20 cellular contexts compared by ENCODE assay signal in genomic region chr6:8492536-8493125, GRCh38.
"Had no signal": no experiment of that assay in that cellular context is flagged by ENCODE, and none has a peak within 500 bp of the region (broad histone marks: within the 10 kb centered on the region; RNA-seq: fewer than 3 reads in every experiment).

No MANE protein-coding gene starts in this region.

- H3K4me1 Mint-ChIP-seq: activated B cell treated with CpG ODN at 0.5 μM for 24 hours; activated CD4-positive, alpha-beta memory T cell treated with anti-CD3 and anti-CD28 coated beads, Interleukin-2, amount 10 ng/mL, durations not matched to agents 7 days and 5 days; activated CD8-positive, alpha-beta memory T cell treated with anti-CD3 and anti-CD28 coated beads, Interleukin-2, amount 10 ng/mL, durations not matched to agents 7 days and 5 days; activated T-helper 17 cell treated with anti-CD3 and anti-CD28 coated beads, Interleukin-2, amount 50 U/mL, for 72 hours; central memory CD8-positive, alpha-beta T cell; immature natural killer cell had no signal

- H3K27ac Mint-ChIP-seq: activated B cell treated with CpG ODN at 0.5 μM for 24 hours; activated CD4-positive, alpha-beta memory T cell treated with anti-CD3 and anti-CD28 coated beads, Interleukin-2, amount 10 ng/mL, durations not matched to agents 7 days and 5 days; activated CD8-positive, alpha-beta memory T cell treated with anti-CD3 and anti-CD28 coated beads, Interleukin-2, amount 10 ng/mL, durations not matched to agents 7 days and 5 days; activated T-helper 17 cell treated with anti-CD3 and anti-CD28 coated beads, Interleukin-2, amount 50 U/mL, for 72 hours; immature natural killer cell; naive thymus-derived CD4-positive, alpha-beta T cell; stimulated activated naive CD8-positive, alpha-beta T cell treated with anti-CD3 and anti-CD28 coated beads, Interleukin-15, Interleukin-2, amounts not matched to agents 100 ng/mL and 50 ng/mL, for 24 hours had no signal

- H3K4me3 Mint-ChIP-seq: activated B cell treated with CpG ODN at 0.5 μM for 24 hours; activated CD4-positive, alpha-beta memory T cell treated with anti-CD3 and anti-CD28 coated beads, Interleukin-2, amount 10 ng/mL, durations not matched to agents 7 days and 5 days; activated CD8-positive, alpha-beta memory T cell treated with anti-CD3 and anti-CD28 coated beads, Interleukin-2, amount 10 ng/mL, durations not matched to agents 7 days and 5 days; activated T-helper 17 cell treated with anti-CD3 and anti-CD28 coated beads, Interleukin-2, amount 50 U/mL, for 72 hours; central memory CD8-positive, alpha-beta T cell; immature natural killer cell; naive thymus-derived CD4-positive, alpha-beta T cell; stimulated activated naive CD8-positive, alpha-beta T cell treated with anti-CD3 and anti-CD28 coated beads, Interleukin-15, Interleukin-2, amounts not matched to agents 100 ng/mL and 50 ng/mL, for 24 hours had no signal

- H3K27me3 Mint-ChIP-seq: activated B cell treated with CpG ODN at 0.5 μM for 24 hours; activated CD4-positive, alpha-beta memory T cell treated with anti-CD3 and anti-CD28 coated beads, Interleukin-2, amount 10 ng/mL, durations not matched to agents 7 days and 5 days; activated CD8-positive, alpha-beta memory T cell treated with anti-CD3 and anti-CD28 coated beads, Interleukin-2, amount 10 ng/mL, durations not matched to agents 7 days and 5 days; central memory CD8-positive, alpha-beta T cell; naive thymus-derived CD4-positive, alpha-beta T cell; stimulated activated naive CD8-positive, alpha-beta T cell treated with anti-CD3 and anti-CD28 coated beads, Interleukin-15, Interleukin-2, amounts not matched to agents 100 ng/mL and 50 ng/mL, for 24 hours had no signal

- H3K4me3 ChIP-seq: colonic mucosa, gastroesophageal sphincter, heart right ventricle, mucosa of descending colon, prostate gland, right atrium auricular region, tibial nerve, uterus had no signal

- H3K4me1 ChIP-seq: colonic mucosa, gastroesophageal sphincter, heart right ventricle, prostate gland, right atrium auricular region, uterus had no signal

- H3K9me3 Mint-ChIP-seq: activated CD4-positive, alpha-beta memory T cell treated with anti-CD3 and anti-CD28 coated beads, Interleukin-2, amount 10 ng/mL, durations not matched to agents 7 days and 5 days; activated T-helper 17 cell treated with anti-CD3 and anti-CD28 coated beads, Interleukin-2, amount 50 U/mL, for 72 hours; central memory CD8-positive, alpha-beta T cell; stimulated activated naive CD8-positive, alpha-beta T cell treated with anti-CD3 and anti-CD28 coated beads, Interleukin-15, Interleukin-2, amounts not matched to agents 100 ng/mL and 50 ng/mL, for 24 hours had no signal

- DNase-seq: activated B cell treated with CpG ODN at 0.5 μM for 24 hours; activated CD4-positive, alpha-beta memory T cell treated with anti-CD3 and anti-CD28 coated beads, Interleukin-2, amount 10 ng/mL, durations not matched to agents 7 days and 5 days; activated CD4-positive, alpha-beta T cell treated with anti-CD3 and anti-CD28 coated beads for 48 hours; activated CD8-positive, alpha-beta memory T cell treated with anti-CD3 and anti-CD28 coated beads, Interleukin-2, amount 10 ng/mL, durations not matched to agents 7 days and 5 days; activated naive CD4-positive, alpha-beta T cell treated with Interleukin-2 at 50 U/mL for 16 hours; colonic mucosa; heart right ventricle; immature natural killer cell; mesenchymal stem cell; mucosa of descending colon; naive thymus-derived CD4-positive, alpha-beta T cell; T-helper 9 cell; uterus had no signal

- H3K36me3 ChIP-seq: colonic mucosa, gastroesophageal sphincter, heart right ventricle, prostate gland, right atrium auricular region, tibial nerve, uterus had no signal

- H3K9me3 ChIP-seq: colonic mucosa, mucosa of descending colon, prostate gland had no signal

- H3K27me3 ChIP-seq: colonic mucosa, gastroesophageal sphincter, heart right ventricle, right atrium auricular region, tibial nerve, uterus had no signal

- H3K36me3 Mint-ChIP-seq: activated CD8-positive, alpha-beta memory T cell treated with anti-CD3 and anti-CD28 coated beads, Interleukin-2, amount 10 ng/mL, durations not matched to agents 7 days and 5 days; immature natural killer cell; naive thymus-derived CD4-positive, alpha-beta T cell had no signal

- ATAC-seq: activated CD8-positive, alpha-beta memory T cell treated with anti-CD3 and anti-CD28 coated beads, Interleukin-2, amount 10 ng/mL, durations not matched to agents 7 days and 5 days; activated T-helper 17 cell treated with anti-CD3 and anti-CD28 coated beads, Interleukin-2, amount 50 U/mL, for 72 hours; gastroesophageal sphincter; heart right ventricle; mucosa of descending colon; naive thymus-derived CD4-positive, alpha-beta T cell had no signal

- H3K27ac ChIP-seq: colonic mucosa, gastroesophageal sphincter, heart right ventricle, prostate gland, right atrium auricular region, tibial nerve, uterus had no signal
